ENCODE assay signal across 29 cellular contexts in genomic region chr2:219758907-219759680, GRCh38.
"Had no signal": no experiment of that assay in that cellular context is flagged by ENCODE, and none has a peak within 500 bp of the region (broad histone marks: within the 10 kb centered on the region; RNA-seq: fewer than 3 reads in every experiment).

No MANE protein-coding gene starts in this region.

- H3K4me1 ChIP-seq: adrenal gland, body of pancreas, Peyer's patch had no signal

- DNase-seq: activated CD4-positive, alpha-beta T cell treated with anti-CD3 and anti-CD28 coated beads, Interleukin-2, amount 10 ng/mL, durations not matched to agents 24 days and 14 days; activated CD4-positive, alpha-beta T cell treated with anti-CD3 and anti-CD28 coated beads, Interleukin-2, amount 50 U/mL, for 4 hours; activated CD4-positive, CD25-positive, alpha-beta regulatory T cell; activated CD8-positive, alpha-beta T cell treated with anti-CD3 and anti-CD28 coated beads for 36 hours; activated gamma-delta T cell treated with Interleukin-2 at 50 U/mL for 16 hours; activated naive CD4-positive, alpha-beta T cell treated with anti-CD3 and anti-CD28 coated beads for 36 hours; activated T-cell treated with anti-CD3 and anti-CD28 coated beads, Interleukin-2, amount 50 U/mL, for 24 hours; adrenal gland; body of pancreas; NCI-H1092 treated with DMSO at 0.1 percent for 48 hours; NCI-H1417; NCI-H146; NCI-H187; NCI-H2029 treated with DMSO at 0.1 percent for 48 hours; NCI-H2107; NCI-H2171; NCI-H2227 treated with DMSO at 0.1 percent for 48 hours; NCI-H446; NCI-H510A treated with DMSO at 0.1 percent for 48 hours; NCI-H526 treated with DMSO at 0.1 percent for 48 hours; NK-92 treated with Interleukin-12 subunit alpha and Interleukin-12 subunit beta, amount 100 ng/mL, for 24 hours; PC-3; Peyer's patch; RPMI8226; T1000; WERI-Rb-1 had no signal

- H3K36me3 ChIP-seq: adrenal gland, Peyer's patch, WERI-Rb-1 had no signal

- H3K9me3 ChIP-seq: adrenal gland, body of pancreas, Peyer's patch had no signal

- ATAC-seq: activated CD8-positive, alpha-beta T cell treated with anti-CD3 and anti-CD28 coated beads for 36 hours; activated naive CD4-positive, alpha-beta T cell treated with anti-CD3 and anti-CD28 coated beads, Interleukin-2, amount 50 U/mL, for 72 hours; body of pancreas; PC-3 had no signal

- H3K27me3 ChIP-seq: adrenal gland, body of pancreas, Peyer's patch had no signal

- H3K27ac ChIP-seq: adrenal gland, body of pancreas, KMS-11, Peyer's patch, SK-N-MC, WERI-Rb-1 had no signal

- H3K4me3 ChIP-seq: adrenal gland, body of pancreas, Peyer's patch, SK-N-MC had no signal
